Comparison of ENCODE assay signal across 15 cellular contexts in the genomic region with DNA sequence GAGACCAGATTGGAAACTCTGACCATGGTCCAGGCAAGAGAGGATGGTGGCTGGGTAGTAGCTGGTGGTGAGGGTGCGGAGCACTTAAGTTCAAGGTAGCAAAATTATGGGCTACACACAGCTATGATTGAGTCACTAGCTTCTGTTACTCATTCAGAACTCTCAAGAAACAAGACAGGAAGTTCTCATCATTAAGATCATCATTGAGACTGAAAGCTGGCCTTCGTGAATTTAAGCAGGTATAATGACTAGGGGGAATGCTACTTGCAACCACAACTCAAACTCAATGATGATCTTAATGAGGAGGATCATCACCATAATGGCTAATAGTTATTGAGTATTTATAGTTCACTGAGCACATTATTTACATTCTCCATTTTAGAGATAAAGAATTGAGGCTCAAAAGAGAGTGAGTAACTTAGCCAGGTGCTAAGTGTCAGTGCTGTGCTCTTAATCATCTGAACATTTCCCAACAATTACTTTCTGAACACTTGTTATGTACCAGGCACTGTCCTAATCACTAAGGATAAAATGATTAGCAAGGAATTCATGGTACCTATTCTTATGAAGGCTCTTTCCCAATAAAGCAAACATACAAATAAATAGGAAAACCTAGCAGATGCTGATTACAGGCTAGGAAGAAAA.
DNase-seq lines count a peak whose midpoint lies in the region; ATAC-seq lines count a peak whose summit lies in the region.
"Had no signal": no experiment of that assay in that cellular context is flagged by ENCODE, and none has a peak within 500 bp of the region (broad histone marks: within the 10 kb centered on the region; RNA-seq: fewer than 3 reads in every experiment).

No MANE protein-coding gene starts in this region.

- no peak overlapping the region for H4K5ac ChIP-seq in mesendoderm (ENCODE audit: low read length)

- peaks cover 13% of the 10 kb centered on the region for H3K36me3 Mint-ChIP-seq in activated CD8-positive, alpha-beta memory T cell treated with anti-CD3 and anti-CD28 coated beads, Interleukin-2, amount 10 ng/mL, durations not matched to agents 7 days and 5 days
- H3K36me3 Mint-ChIP-seq in activated naive CD8-positive, alpha-beta T cell treated with anti-CD3 and anti-CD28 coated beads, Interleukin-2, amount 10 ng/mL, durations not matched to agents 7 days and 5 days: peaks cover 4% of the 10 kb centered on the region
- H3K36me3 Mint-ChIP-seq: CD4-positive, alpha-beta memory T cell had no signal

- no peaks in the 10 kb centered on the region for H3K79me2 ChIP-seq in mesendoderm (ENCODE audit: control insufficient read depth, insufficient read depth, low read length)

- H3K27me3 ChIP-seq in mesendoderm (ENCODE audit: insufficient read depth, low read length, poor library complexity): no peaks in the 10 kb centered on the region
- H3K27me3 ChIP-seq: esophagus muscularis mucosa had no signal

- H3K56ac ChIP-seq in mesendoderm (ENCODE audit: low read length): no peak overlapping the region

- no peak overlapping the region for H3K23ac ChIP-seq in mesendoderm (ENCODE audit: low read length)

- no peak overlapping the region for H2BK120ac ChIP-seq in mesendoderm (ENCODE audit: low read depth, low read length)

- no peak overlapping the region for H3K18ac ChIP-seq in mesendoderm (ENCODE audit: low read length)

- ATAC-seq in activated CD8-positive, alpha-beta memory T cell treated with anti-CD3 and anti-CD28 coated beads, Interleukin-2, amount 10 ng/mL, durations not matched to agents 7 days and 5 days: peak; percentile 85
- ATAC-seq in HG02852 (IDR thresholded peaks at IDR 0.05; ENCODE audit: unreplicated experiment): peak; percentile 64
- ATAC-seq in activated naive CD8-positive, alpha-beta T cell treated with anti-CD3 and anti-CD28 coated beads, Interleukin-2, amount 10 ng/mL, durations not matched to agents 7 days and 5 days (ENCODE audit: low read depth): no peak

- no peak overlapping the region for H2AK5ac ChIP-seq in mesendoderm (ENCODE audit: low read length)

- H2BK15ac ChIP-seq in mesendoderm (replicated peaks; ENCODE audit: low read depth): no peak overlapping the region

- H3K4me2 ChIP-seq in mesendoderm (ENCODE audit: low read length): no peak overlapping the region

- no peaks in the 10 kb centered on the region for H3K36me3 ChIP-seq in mesendoderm (ENCODE audit: control insufficient read depth, insufficient read depth, low read length)
- H3K36me3 ChIP-seq: esophagus muscularis mucosa had no signal

- H2BK5ac ChIP-seq in mesendoderm (ENCODE audit: low read length): no peak overlapping the region

- no peak overlapping the region for H3K9ac ChIP-seq in mesendoderm (ENCODE audit: low read length)

- no peaks in the 10 kb centered on the region for H3K4me1 ChIP-seq in mesendoderm (ENCODE audit: control insufficient read depth, low read depth, low read length)

- H3K4ac ChIP-seq in mesendoderm (ENCODE audit: low read depth, low read length): no peak overlapping the region

- no peaks in the 10 kb centered on the region for H3K27me3 Mint-ChIP-seq in activated CD8-positive, alpha-beta memory T cell treated with anti-CD3 and anti-CD28 coated beads, Interleukin-2, amount 10 ng/mL, durations not matched to agents 7 days and 5 days
- no peaks in the 10 kb centered on the region for H3K27me3 Mint-ChIP-seq in activated naive CD8-positive, alpha-beta T cell treated with anti-CD3 and anti-CD28 coated beads, Interleukin-2, amount 10 ng/mL, durations not matched to agents 7 days and 5 days
- H3K27me3 Mint-ChIP-seq: CD4-positive, alpha-beta memory T cell had no signal

- H3K4me3 Mint-ChIP-seq in activated CD8-positive, alpha-beta memory T cell treated with anti-CD3 and anti-CD28 coated beads, Interleukin-2, amount 10 ng/mL, durations not matched to agents 7 days and 5 days: no peak overlapping the region
- H3K4me3 Mint-ChIP-seq in activated naive CD8-positive, alpha-beta T cell treated with anti-CD3 and anti-CD28 coated beads, Interleukin-2, amount 10 ng/mL, durations not matched to agents 7 days and 5 days: no peak overlapping the region
- H3K4me3 Mint-ChIP-seq: CD4-positive, alpha-beta memory T cell had no signal

- no peak for DNase-seq in activated CD8-positive, alpha-beta memory T cell treated with anti-CD3 and anti-CD28 coated beads, Interleukin-2, amount 10 ng/mL, durations not matched to agents 7 days and 5 days
- DNase-seq in activated CD8-positive, alpha-beta memory T cell treated with anti-CD3 and anti-CD28 coated beads, Interleukin-2, amount 50 U/mL, for 4 hours: no peak
- DNase-seq in activated naive CD8-positive, alpha-beta T cell treated with anti-CD3 and anti-CD28 coated beads, Interleukin-2, amount 10 ng/mL, durations not matched to agents 7 days and 5 days: no peak
- DNase-seq in stimulated activated CD8-positive, alpha-beta memory T cell treated with anti-CD3 and anti-CD28 coated beads, Interleukin-4, amount 100 ng/mL, for 48 hours: peak; percentile 28
- DNase-seq in mesendoderm (no peak), NCI-H2029 (lab: John Stamatoyannopoulos, UW) (no peak), hypothalamus (lab: John Stamatoyannopoulos, UW) (no peak)
- DNase-seq: NCI-H2029 treated with DMSO at 0.1 percent for 48 hours; NCI-H526 treated with DMSO at 0.1 percent for 48 hours; stimulated activated CD4-positive, alpha-beta T cell treated with anti-CD3 and anti-CD28 coated beads, Interleukin-12 subunit alpha, Interleukin-12 subunit beta, amount 100 ng/mL, for 4 hours; substantia nigra had no signal

- CTCF ChIA-PET in activated CD8-positive, alpha-beta memory T cell treated with anti-CD3 and anti-CD28 coated beads, Interleukin-2, amount 10 ng/mL, durations not matched to agents 7 days and 5 days (lab: Charles Lee): interaction anchor here (0.8 to 2.1 kb wide), 4 partner anchors 9 to 247 kb away, joined by 3 to 5 read pairs (median 4); no protein-coding TSS in a partner anchor

- POLR2A ChIA-PET in activated naive CD8-positive, alpha-beta T cell treated with anti-CD3 and anti-CD28 coated beads, Interleukin-2, amount 10 ng/mL, durations not matched to agents 7 days and 5 days (lab: Charles Lee): no interaction called here

- no peaks in the 10 kb centered on the region for H3K79me1 ChIP-seq in mesendoderm (ENCODE audit: low read length)

- peaks cover 20% of the 10 kb centered on the region for H3K4me1 Mint-ChIP-seq in activated CD8-positive, alpha-beta memory T cell treated with anti-CD3 and anti-CD28 coated beads, Interleukin-2, amount 10 ng/mL, durations not matched to agents 7 days and 5 days
- H3K4me1 Mint-ChIP-seq in activated naive CD8-positive, alpha-beta T cell treated with anti-CD3 and anti-CD28 coated beads, Interleukin-2, amount 10 ng/mL, durations not matched to agents 7 days and 5 days: peaks cover 4% of the 10 kb centered on the region

- WGBS in mesendoderm (ENCODE audit: extremely low coverage, insufficient coverage, low lambda C conversion rate): no CpG with 5 or more reads among the region's 2 CpGs

- no peak overlapping the region for H3K4me3 ChIP-seq in mesendoderm (ENCODE audit: low read length)
- H3K4me3 ChIP-seq: esophagus muscularis mucosa had no signal

- no peak overlapping the region for H3K27ac ChIP-seq in mesendoderm (ENCODE audit: low read depth, low read length)
- H3K27ac ChIP-seq: esophagus muscularis mucosa, VCaP had no signal

- H4K8ac ChIP-seq in mesendoderm (ENCODE audit: low read depth, low read length): no peak overlapping the region

- peak overlapping the region; percentile 8 for H3K27ac Mint-ChIP-seq in activated CD8-positive, alpha-beta memory T cell treated with anti-CD3 and anti-CD28 coated beads, Interleukin-2, amount 10 ng/mL, durations not matched to agents 7 days and 5 days
- H3K27ac Mint-ChIP-seq in activated naive CD8-positive, alpha-beta T cell treated with anti-CD3 and anti-CD28 coated beads, Interleukin-2, amount 10 ng/mL, durations not matched to agents 7 days and 5 days: peak overlapping the region; percentile 6

- peaks cover 2% of the 10 kb centered on the region for H3K9me3 Mint-ChIP-seq in activated CD8-positive, alpha-beta memory T cell treated with anti-CD3 and anti-CD28 coated beads, Interleukin-2, amount 10 ng/mL, durations not matched to agents 7 days and 5 days (ENCODE audit: low read depth)
- peaks cover 3% of the 10 kb centered on the region for H3K9me3 Mint-ChIP-seq in activated naive CD8-positive, alpha-beta T cell treated with anti-CD3 and anti-CD28 coated beads, Interleukin-2, amount 10 ng/mL, durations not matched to agents 7 days and 5 days
